Comparison of ENCODE assay signal across 1 cellular context in genomic region chr11:63602842-63603518, GRCh38.
TF ChIP-seq lines count a peak whose summit lies in the region.

No MANE protein-coding gene starts in this region.

TF ChIP-seq in GM12878, 131 proteins besides CTCF, POLR2A, EP300 and RAD21:
- TF ChIP-seq NR2F1 (conservative IDR thresholded peaks at IDR 0.05) (peak; percentile 40; the same call in 1 of the 2 replicates), YY1 (IDR thresholded peaks at IDR 0.05; ENCODE audit: low read depth, low read length) (0 out of 2 replicates have a peak, but pooled peaks have one; percentile 26)
TF ChIP-seq in GM12878: peak in this region for 2; not testable (repeated sequence) for 129.
